18 cellular contexts compared by ENCODE assay signal in genomic region chr20:63964412-63964811, GRCh38. TPM values are rescaled to one million over a fixed set of nuclear protein-coding genes. Genes with fewer than 3 reads are reported as not detected.
A peak's percentile ranks its signal among the peaks of the same experiment; 100 is the strongest.
DNase-seq lines count a peak whose midpoint lies in the region; ATAC-seq lines count a peak whose summit lies in the region.
"Had no signal": no experiment of that assay in that cellular context is flagged by ENCODE, and none has a peak within 500 bp of the region (broad histone marks: within the 10 kb centered on the region; RNA-seq: fewer than 3 reads in every experiment).

No MANE protein-coding gene starts in this region.

- peaks cover 8% of the 10 kb centered on the region for H3K4me1 Mint-ChIP-seq in activated naive CD8-positive, alpha-beta T cell treated with anti-CD3 and anti-CD28 coated beads, Interleukin-2, amount 10 ng/mL, durations not matched to agents 7 days and 5 days
- peaks cover 7% of the 10 kb centered on the region for H3K4me1 Mint-ChIP-seq in activated naive CD8-positive, alpha-beta T cell treated with anti-CD3 and anti-CD28 coated beads for 36 hours

- no peaks in the 10 kb centered on the region for H3K9me3 Mint-ChIP-seq in activated naive CD8-positive, alpha-beta T cell treated with anti-CD3 and anti-CD28 coated beads, Interleukin-2, amount 10 ng/mL, durations not matched to agents 7 days and 5 days
- no peaks in the 10 kb centered on the region for H3K9me3 Mint-ChIP-seq in activated naive CD8-positive, alpha-beta T cell treated with anti-CD3 and anti-CD28 coated beads for 36 hours
- H3K9me3 Mint-ChIP-seq: HFFc6 had no signal

- peak; percentile 24 for DNase-seq in activated naive CD8-positive, alpha-beta T cell treated with anti-CD3 and anti-CD28 coated beads, Interleukin-2, amount 10 ng/mL, durations not matched to agents 7 days and 5 days
- no peak for DNase-seq in activated naive CD8-positive, alpha-beta T cell treated with anti-CD3 and anti-CD28 coated beads for 36 hours
- peak; percentile 33 for DNase-seq in left ventricle myocardium superior
- peak; percentile 67 for DNase-seq in posterior vena cava (ENCODE audit: low spot score)
- DNase-seq in occipital lobe (lab: John Stamatoyannopoulos, UW), result no peak
- no peak for DNase-seq in stimulated activated naive CD4-positive, alpha-beta T cell (lab: John Stamatoyannopoulos, UW)
- DNase-seq: 8988T, C1 segment of cervical spinal cord, EL, HFFc6, NCI-H1092, NCI-H1694, NCI-H2107, NCI-H226, NCI-H526, OCI-M1, RPMI8226 had no signal

- intact Hi-C loops in left ventricle myocardium superior (cut with micrococcal nuclease) (no loop called here), posterior vena cava (cut with DNase I) (no loop called here)

- H3K27me3 Mint-ChIP-seq in activated naive CD8-positive, alpha-beta T cell treated with anti-CD3 and anti-CD28 coated beads, Interleukin-2, amount 10 ng/mL, durations not matched to agents 7 days and 5 days, result peaks cover 2% of the 10 kb centered on the region
- H3K27me3 Mint-ChIP-seq in activated naive CD8-positive, alpha-beta T cell treated with anti-CD3 and anti-CD28 coated beads for 36 hours, result no peaks in the 10 kb centered on the region

- H3K36me3 Mint-ChIP-seq in activated naive CD8-positive, alpha-beta T cell treated with anti-CD3 and anti-CD28 coated beads, Interleukin-2, amount 10 ng/mL, durations not matched to agents 7 days and 5 days, result peaks cover 7% of the 10 kb centered on the region
- peaks cover 24% of the 10 kb centered on the region for H3K36me3 Mint-ChIP-seq in activated naive CD8-positive, alpha-beta T cell treated with anti-CD3 and anti-CD28 coated beads for 36 hours

- no peak overlapping the region for H3K4me3 Mint-ChIP-seq in activated naive CD8-positive, alpha-beta T cell treated with anti-CD3 and anti-CD28 coated beads, Interleukin-2, amount 10 ng/mL, durations not matched to agents 7 days and 5 days
- H3K4me3 Mint-ChIP-seq in activated naive CD8-positive, alpha-beta T cell treated with anti-CD3 and anti-CD28 coated beads for 36 hours, result no peak overlapping the region
- H3K4me3 Mint-ChIP-seq: HFFc6 had no signal

- no peak overlapping the region for H3K27ac Mint-ChIP-seq in activated naive CD8-positive, alpha-beta T cell treated with anti-CD3 and anti-CD28 coated beads, Interleukin-2, amount 10 ng/mL, durations not matched to agents 7 days and 5 days
- H3K27ac Mint-ChIP-seq in activated naive CD8-positive, alpha-beta T cell treated with anti-CD3 and anti-CD28 coated beads for 36 hours, result no peak overlapping the region
- H3K27ac Mint-ChIP-seq: HFFc6 had no signal

- POLR2A ChIA-PET in activated naive CD8-positive, alpha-beta T cell treated with anti-CD3 and anti-CD28 coated beads, Interleukin-2, amount 10 ng/mL, durations not matched to agents 7 days and 5 days (lab: Charles Lee), result no interaction called here

- ATAC-seq in activated naive CD8-positive, alpha-beta T cell treated with anti-CD3 and anti-CD28 coated beads, Interleukin-2, amount 10 ng/mL, durations not matched to agents 7 days and 5 days (ENCODE audit: low read depth), result no peak
- ATAC-seq in left ventricle myocardium superior, result no peak

RNA-seq across cellular contexts. Expression of gene ZNF512B, which starts 5.3 kb away (rescaled TPM):
- 10 to 100 TPM; 15.4 TPM for total RNA-seq in activated naive CD8-positive, alpha-beta T cell treated with anti-CD3 and anti-CD28 coated beads, Interleukin-2, amount 10 ng/mL, durations not matched to agents 7 days and 5 days
- 10 to 100 TPM; 11.6 to 11.8 TPM for total RNA-seq in activated naive CD8-positive, alpha-beta T cell treated with anti-CD3 and anti-CD28 coated beads for 36 hours
- 14.0 TPM for total RNA-seq in left ventricle myocardium superior
- total RNA-seq in posterior vena cava, result 10 to 100 TPM in 1 of 2 donors, 1 to 10 TPM in 1; 9.4 to 11.2 TPM
- total RNA-seq in occipital lobe, result 15.8 TPM

RNA-seq across cellular contexts. Expression of gene UCKL1, which starts 8.2 kb away (rescaled TPM):
- total RNA-seq in activated naive CD8-positive, alpha-beta T cell treated with anti-CD3 and anti-CD28 coated beads, Interleukin-2, amount 10 ng/mL, durations not matched to agents 7 days and 5 days, result 10 to 100 TPM; 45.0 to 48.4 TPM
- total RNA-seq in activated naive CD8-positive, alpha-beta T cell treated with anti-CD3 and anti-CD28 coated beads for 36 hours, result 10 to 100 TPM; 27.6 to 28.9 TPM
- total RNA-seq in left ventricle myocardium superior, result 59.9 TPM
- total RNA-seq in posterior vena cava, result 10 to 100 TPM; 20.8 to 22.0 TPM
- total RNA-seq in occipital lobe, result 17.8 TPM

RNA-seq across cellular contexts. Expression of gene SAMD10, which starts 15.0 kb away (rescaled TPM):
- 10 to 100 TPM; 16.2 to 18.8 TPM for total RNA-seq in activated naive CD8-positive, alpha-beta T cell treated with anti-CD3 and anti-CD28 coated beads, Interleukin-2, amount 10 ng/mL, durations not matched to agents 7 days and 5 days
- 10 to 100 TPM; 16.7 to 19.3 TPM for total RNA-seq in activated naive CD8-positive, alpha-beta T cell treated with anti-CD3 and anti-CD28 coated beads for 36 hours
- 6.4 TPM for total RNA-seq in left ventricle myocardium superior
- 1 to 10 TPM; 1.1 to 1.5 TPM for total RNA-seq in posterior vena cava
- 6.4 TPM for total RNA-seq in occipital lobe
- total RNA-seq: H4 had no signal

RNA-seq across cellular contexts. Expression of gene PRPF6, which starts 16.5 kb away (rescaled TPM):
- 10 to 100 TPM; 76.7 to 78.4 TPM for total RNA-seq in activated naive CD8-positive, alpha-beta T cell treated with anti-CD3 and anti-CD28 coated beads, Interleukin-2, amount 10 ng/mL, durations not matched to agents 7 days and 5 days
- total RNA-seq in activated naive CD8-positive, alpha-beta T cell treated with anti-CD3 and anti-CD28 coated beads for 36 hours, result 10 to 100 TPM; 64.5 to 64.6 TPM
- total RNA-seq in left ventricle myocardium superior (50.6 TPM), posterior vena cava (10 to 100 TPM; 44.3 to 44.8 TPM), occipital lobe (71.0 TPM)

Comparison
In these comparisons a context has a peak if more than half of its experiments do, and no peak if none do; other contexts are left out.
1. DNase-seq: peak in activated naive CD8-positive, alpha-beta T cell treated with anti-CD3 and anti-CD28 coated beads, Interleukin-2, amount 10 ng/mL, durations not matched to agents 7 days and 5 days (single experiment), left ventricle myocardium superior (single experiment) and posterior vena cava (single experiment); none in activated naive CD8-positive, alpha-beta T cell treated with anti-CD3 and anti-CD28 coated beads for 36 hours (single experiment), occipital lobe (single experiment) and stimulated activated naive CD4-positive, alpha-beta T cell (0 of 6).